23 cellular contexts compared by ENCODE assay signal in genomic region chr5:112906637-112907036, GRCh38. TPM values are rescaled to one million over a fixed set of nuclear protein-coding genes. Genes with fewer than 3 reads are reported as not detected.
DNase-seq lines count a peak whose midpoint lies in the region; ATAC-seq and TF ChIP-seq lines count a peak whose summit lies in the region.
"Had no signal": no experiment of that assay in that cellular context is flagged by ENCODE, and none has a peak within 500 bp of the region (broad histone marks: within the 10 kb centered on the region; RNA-seq: fewer than 3 reads in every experiment).

No MANE protein-coding gene starts in this region.

- intact Hi-C loops in psoas muscle (cut with DNase I) (no loop called here), adrenal gland (cut with DNase I) (no loop called here)

- no peaks in the 10 kb centered on the region for H3K4me1 ChIP-seq in RWPE2 (ENCODE audit: insufficient read depth, poor library complexity, severe bottlenecking)
- H3K4me1 ChIP-seq in psoas muscle, result peaks cover 21% of the 10 kb centered on the region
- H3K4me1 ChIP-seq in adrenal gland (replicated peaks in 1 of 2), result peaks cover 3 to 4% of the 10 kb centered on the region in 2 donors

- H3K27me3 ChIP-seq in RWPE2 (ENCODE audit: insufficient read depth, poor library complexity, severe bottlenecking), result no peaks in the 10 kb centered on the region
- no peaks in the 10 kb centered on the region for H3K27me3 ChIP-seq in psoas muscle (ENCODE audit: insufficient read depth in 3 of 3, low read length in 2 of 3)
- H3K27me3 ChIP-seq in adrenal gland, result no peaks in the 10 kb centered on the region
- H3K27me3 ChIP-seq: MG63, stomach had no signal

- TF ChIP-seq CTCF in RWPE2 (IDR thresholded peaks at IDR 0.05; ENCODE audit: poor library complexity, severe bottlenecking) (no peak), psoas muscle (IDR thresholded peaks at IDR 0.05) (no peak), adrenal gland (IDR thresholded peaks at IDR 0.05) (no peak)

- 45 to 67% (median 54%) methylated on average over 3 of the region's 3 CpGs for WGBS in psoas muscle, 3 donors
- WGBS in adrenal gland, 4 donors, result 84 to 97% (median 92%) methylated on average over 3 of the region's 3 CpGs

- no peak overlapping the region for H3K4me3 Mint-ChIP-seq in stimulated activated naive CD8-positive, alpha-beta T cell treated with anti-CD3 and anti-CD28 coated beads, Interleukin-15, amount 100 ng/mL, for 72 hours
- H3K4me3 Mint-ChIP-seq: activated CD4-positive, alpha-beta T cell treated with anti-CD3 and anti-CD28 coated beads for 36 hours; activated T-cell treated with anti-CD3 and anti-CD28 coated beads, Interleukin-2, amount 50 U/mL, for 72 hours had no signal

- H3K27ac ChIP-seq in RWPE2 (ENCODE audit: poor library complexity, severe bottlenecking) (no peak overlapping the region), psoas muscle (peak overlapping the region; percentile 42), adrenal gland (no peak overlapping the region)
- H3K27ac ChIP-seq: HL-60, stomach had no signal

- H3K9me3 ChIP-seq in RWPE2 (ENCODE audit: severe bottlenecking), result peaks cover 3% of the 10 kb centered on the region
- no peaks in the 10 kb centered on the region for H3K9me3 ChIP-seq in psoas muscle
- H3K9me3 ChIP-seq in adrenal gland (replicated peaks in 1 of 3), result no peaks in the 10 kb centered on the region
- H3K9me3 ChIP-seq: MG63, mucosa of descending colon, stomach had no signal

- no peak overlapping the region for H3K4me3 ChIP-seq in RWPE2 (ENCODE audit: severe bottlenecking)
- no peak overlapping the region for H3K4me3 ChIP-seq in psoas muscle
- H3K4me3 ChIP-seq in adrenal gland, result no peak overlapping the region
- H3K4me3 ChIP-seq: MG63, mucosa of descending colon, stomach had no signal

- H3K36me3 ChIP-seq in RWPE2 (ENCODE audit: low read depth) (peaks cover 82% of the 10 kb centered on the region), psoas muscle (ENCODE audit: insufficient read depth in 1 of 2, low read depth in 1 of 2) (peaks cover 0 to 41% of the 10 kb centered on the region in 2 donors), adrenal gland (replicated peaks in 1 of 2) (peaks cover 0 to 28% of the 10 kb centered on the region in 2 donors)

- H3K27ac Mint-ChIP-seq in stimulated activated naive CD8-positive, alpha-beta T cell treated with anti-CD3 and anti-CD28 coated beads, Interleukin-15, amount 100 ng/mL, for 72 hours, result no peak overlapping the region
- H3K27ac Mint-ChIP-seq: activated CD4-positive, alpha-beta T cell treated with anti-CD3 and anti-CD28 coated beads for 36 hours; activated T-cell treated with anti-CD3 and anti-CD28 coated beads, Interleukin-2, amount 50 U/mL, for 72 hours had no signal

- H3K9me3 Mint-ChIP-seq in stimulated activated naive CD8-positive, alpha-beta T cell treated with anti-CD3 and anti-CD28 coated beads, Interleukin-15, amount 100 ng/mL, for 72 hours, result no peaks in the 10 kb centered on the region
- H3K9me3 Mint-ChIP-seq: activated naive CD4-positive, alpha-beta T cell treated with anti-CD3 and anti-CD28 coated beads, Interleukin-2, amount 50 U/mL, for 72 hours; activated T-cell treated with anti-CD3 and anti-CD28 coated beads, Interleukin-2, amount 50 U/mL, for 72 hours had no signal

- no peaks in the 10 kb centered on the region for H3K4me1 Mint-ChIP-seq in stimulated activated naive CD8-positive, alpha-beta T cell treated with anti-CD3 and anti-CD28 coated beads, Interleukin-15, amount 100 ng/mL, for 72 hours

- DNase-seq in RWPE2 (ENCODE audit: low spot score), result no peak
- no peak for DNase-seq in psoas muscle
- no peak for DNase-seq in stimulated activated naive CD8-positive, alpha-beta T cell treated with anti-CD3 and anti-CD28 coated beads, Interleukin-15, amount 100 ng/mL, for 72 hours
- no peak for DNase-seq in MV-4-11 (lab: John Stamatoyannopoulos, UW)
- no peak for DNase-seq in adrenal gland
- DNase-seq: activated CD4-positive, alpha-beta T cell treated with anti-CD3 and anti-CD28 coated beads for 36 hours; activated T-cell treated with anti-CD3 and anti-CD28 coated beads, Interleukin-2, amount 50 U/mL, for 72 hours; IMR-90; MG63; mucosa of descending colon; NCI-H1436 treated with DMSO at 0.1 percent for 48 hours; NCI-H2171 treated with DMSO at 0.1 percent for 48 hours; NCI-H526; Right ventricle myocardium superior; small intestine; stimulated activated CD4-positive, alpha-beta T cell treated with anti-CD3 and anti-CD28 coated beads, Interleukin-2, amount 100 ng/mL, for 48 hours; stomach; trophoblast cell had no signal

- no peak for TF ChIP-seq POLR2A in adrenal gland (IDR thresholded peaks at IDR 0.05)

- ATAC-seq in GM18858 (IDR thresholded peaks at IDR 0.05; ENCODE audit: unreplicated experiment) (peak; percentile 23), GM21786 (IDR thresholded peaks at IDR 0.05; ENCODE audit: unreplicated experiment) (peak; percentile 47), RWPE2 (ENCODE audit: low read depth) (0 out of 3 replicates have a peak, but pooled peaks have one; percentile 21), psoas muscle (peak in 2 of 4 donors; percentile 13 to 29)
- ATAC-seq in stimulated activated naive CD8-positive, alpha-beta T cell treated with anti-CD3 and anti-CD28 coated beads, Interleukin-15, amount 100 ng/mL, for 72 hours, result no peak
- ATAC-seq: activated CD4-positive, alpha-beta T cell treated with anti-CD3 and anti-CD28 coated beads for 36 hours; HCT116 had no signal

- no peaks in the 10 kb centered on the region for H3K27me3 Mint-ChIP-seq in stimulated activated naive CD8-positive, alpha-beta T cell treated with anti-CD3 and anti-CD28 coated beads, Interleukin-15, amount 100 ng/mL, for 72 hours
- H3K27me3 Mint-ChIP-seq: activated CD4-positive, alpha-beta T cell treated with anti-CD3 and anti-CD28 coated beads for 36 hours had no signal

RNA-seq across cellular contexts. Expression of gene REEP5, which starts 15.4 kb away (rescaled TPM):
- total RNA-seq in psoas muscle (10 to 100 TPM; 66.1 to 83.6 (median 80.2) TPM), adrenal gland (100 to 1,000 TPM in 7 of 8 donors, 10 to 100 TPM in 1; 84.6 to 198 (median 173) TPM)
- polyA plus RNA-seq in psoas muscle (10 to 100 TPM; 35.5 to 76.7 (median 46.7) TPM), adrenal gland (100 to 1,000 TPM in 2 of 3 donors, 10 to 100 TPM in 1; 73.8 to 187 (median 107) TPM)

RNA-seq across cellular contexts. Expression of gene SRP19, which starts 45.5 kb away (rescaled TPM):
- total RNA-seq in psoas muscle, result 10 to 100 TPM; 32.9 to 44.5 (median 38.3) TPM
- polyA plus RNA-seq in psoas muscle, result 10 to 100 TPM; 76.8 to 98.1 (median 94.8) TPM
- total RNA-seq in adrenal gland, result 10 to 100 TPM; 18.4 to 82.7 (median 41.8) TPM
- polyA plus RNA-seq in adrenal gland, result 100 to 1,000 TPM in 2 of 3 donors, 10 to 100 TPM in 1; 91.1 to 247 (median 150) TPM
